Comparison of ENCODE assay signal across 1 cellular context in genomic region chr1:248804771-248805681, GRCh38.
A peak's percentile ranks its signal among the peaks of the same experiment; 100 is the strongest.
TF ChIP-seq lines count a peak whose summit lies in the region.

No MANE protein-coding gene starts in this region.

TF ChIP-seq in GM12878, 131 proteins besides CTCF, POLR2A, EP300 and RAD21 (continued from another document):
- TF ChIP-seq SKIL (IDR thresholded peaks at IDR 0.05; ENCODE audit: low read depth, poor library complexity, severe bottlenecking) (no peak), KLF5 (IDR thresholded peaks at IDR 0.05; ENCODE audit: partially characterized antibody) (no peak), MTA2 (IDR thresholded peaks at IDR 0.05; ENCODE audit: low read depth) (peak; percentile 42; the same call in 1 of the 2 replicates), RBBP5 (conservative IDR thresholded peaks at IDR 0.05) (no peak), KAT2A (conservative IDR thresholded peaks at IDR 0.05; ENCODE audit: control insufficient read depth, low read depth, low read length) (no peak), SIX5 (IDR thresholded peaks at IDR 0.05; ENCODE audit: low read depth, low read length, severe bottlenecking) (no peak), PML (IDR thresholded peaks at IDR 0.05; ENCODE audit: low read length) (no peak), BCL11A (IDR thresholded peaks at IDR 0.05; ENCODE audit: low read depth, low read length) (no peak), ZNF622 (IDR thresholded peaks at IDR 0.05) (no peak), RB1 (IDR thresholded peaks at IDR 0.05; ENCODE audit: borderline replicate concordance) (no peak), HCFC1 (IDR thresholded peaks at IDR 0.05; ENCODE audit: low read length) (no peak), MXI1 (IDR thresholded peaks at IDR 0.05; ENCODE audit: low read depth, low read length) (no peak), BCLAF1 (IDR thresholded peaks at IDR 0.05) (no peak), E2F4 (IDR thresholded peaks at IDR 0.05; ENCODE audit: low read depth, low read length) (no peak), RCOR1 (conservative IDR thresholded peaks at IDR 0.05; ENCODE audit: low read depth, low read length) (no peak), STAT3 (IDR thresholded peaks at IDR 0.05; ENCODE audit: low read depth, low read length) (no peak), ATF2 (IDR thresholded peaks at IDR 0.05; ENCODE audit: low read length) (no peak), ZSCAN29 (IDR thresholded peaks at IDR 0.05) (no peak), SPI1 (IDR thresholded peaks at IDR 0.05; ENCODE audit: borderline replicate concordance, insufficient read depth, low read depth, low read length) (peak; percentile 42; the same call in 1 of the 2 replicates), NR2F1 (conservative IDR thresholded peaks at IDR 0.05) (peak; percentile 53), LARP7 (IDR thresholded peaks at IDR 0.05) (no peak; the same call in 1 of the 2 replicates), SMAD1 (IDR thresholded peaks at IDR 0.05; ENCODE audit: low read depth, partially characterized antibody) (no peak), MEF2A (IDR thresholded peaks at IDR 0.05; ENCODE audit: insufficient read depth, low read depth, low read length) (no peak), CHD1 (IDR thresholded peaks at IDR 0.05; ENCODE audit: low read depth, low read length) (no peak), CHD2 (IDR thresholded peaks at IDR 0.05; ENCODE audit: borderline replicate concordance, low read depth, low read length) (no peak), YBX1 (IDR thresholded peaks at IDR 0.05) (no peak), KDM1A (IDR thresholded peaks at IDR 0.05; ENCODE audit: borderline replicate concordance) (no peak), SMC3 (IDR thresholded peaks at IDR 0.05; ENCODE audit: borderline replicate concordance, low read length) (no peak), ZZZ3 (IDR thresholded peaks at IDR 0.05; ENCODE audit: control insufficient read depth, insufficient read length, low read depth) (no peak), ATF3 (IDR thresholded peaks at IDR 0.05; ENCODE audit: borderline replicate concordance, extremely low read depth, low read depth, low read length) (no peak), ETV6 (conservative IDR thresholded peaks at IDR 0.05 in 1 of 2, IDR thresholded peaks at IDR 0.05 in 1 of 2; ENCODE audit: borderline replicate concordance in 1 of 2, low read depth in 1 of 2) (peak in 1 of 2 experiments; percentile 12; a peak in 1 of 4 replicates), JUND (IDR thresholded peaks at IDR 0.05; ENCODE audit: low read depth, low read length) (no peak), USF2 (IDR thresholded peaks at IDR 0.05; ENCODE audit: borderline replicate concordance, low read depth, low read length) (no peak), RAD51 (IDR thresholded peaks at IDR 0.05) (no peak)
